In the genomic region with DNA sequence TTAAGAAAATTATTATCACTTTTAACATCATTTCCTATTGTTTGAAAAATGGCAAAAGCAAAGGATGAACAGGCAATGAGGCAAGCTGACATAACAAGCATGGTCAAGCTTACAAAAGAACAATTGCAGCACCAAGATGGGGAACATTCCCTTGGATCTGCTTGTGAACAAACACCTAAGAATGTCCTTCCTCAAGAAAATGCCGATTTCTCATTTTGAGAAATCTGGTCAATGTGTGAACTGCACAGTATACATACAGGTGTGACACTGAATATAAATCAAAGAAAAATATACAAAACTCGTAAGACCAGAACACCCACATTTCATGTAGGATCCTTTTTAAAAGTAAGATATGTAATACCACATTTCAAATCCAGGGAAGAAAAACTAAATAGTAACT, we compare ENCODE assay signal across 14 cellular contexts. TPM values are rescaled to one million over a fixed set of nuclear protein-coding genes. Genes with fewer than 3 reads are reported as not detected.
DNase-seq lines count a peak whose midpoint lies in the region; ATAC-seq lines count a peak whose summit lies in the region.
"Had no signal": no experiment of that assay in that cellular context is flagged by ENCODE, and none has a peak within 500 bp of the region (broad histone marks: within the 10 kb centered on the region; RNA-seq: fewer than 3 reads in every experiment).

No MANE protein-coding gene starts in this region.

- no peak overlapping the region for H2AFZ ChIP-seq in GM23248

- H3K36me3 ChIP-seq in GM23248 (ENCODE audit: low read depth) (peaks cover 15% of the 10 kb centered on the region; the same call in 1 of the 2 replicates), adipocyte (ENCODE audit: control insufficient read depth, insufficient read depth, low read length, severe bottlenecking) (peaks cover 6% of the 10 kb centered on the region)
- no peaks in the 10 kb centered on the region for H3K36me3 ChIP-seq in naive thymus-derived CD4-positive, alpha-beta T cell (ENCODE audit: control insufficient read depth in 2 of 3, insufficient read depth in 3 of 3, low read length in 3 of 3)

- H3F3A ChIP-seq in GM23248 (ENCODE audit: insufficient read depth): peaks cover 22% of the 10 kb centered on the region

- H3K4me3 ChIP-seq in GM23248: no peak overlapping the region
- H3K4me3 ChIP-seq in adipocyte (ENCODE audit: low read length): peak overlapping the region; percentile 11
- H3K4me3 ChIP-seq in naive thymus-derived CD4-positive, alpha-beta T cell (ENCODE audit: low read length): no peak overlapping the region

- H3K27me3 Mint-ChIP-seq in naive thymus-derived CD4-positive, alpha-beta T cell: no peaks in the 10 kb centered on the region

- no peak overlapping the region for H3K4me3 Mint-ChIP-seq in naive thymus-derived CD4-positive, alpha-beta T cell
- H3K4me3 Mint-ChIP-seq: nephron progenitor cell had no signal

- no peak for ATAC-seq in naive thymus-derived CD4-positive, alpha-beta T cell
- no peak for ATAC-seq in GM21786 (IDR thresholded peaks at IDR 0.05; ENCODE audit: unreplicated experiment)

- H3K36me3 Mint-ChIP-seq in naive thymus-derived CD4-positive, alpha-beta T cell: peaks cover 0 to 26% (median 6%) of the 10 kb centered on the region in 5 donors

- POLR2A ChIA-PET in naive thymus-derived CD4-positive, alpha-beta T cell (lab: Charles Lee): no interaction called here

- no peaks in the 10 kb centered on the region for H3K9me3 Mint-ChIP-seq in naive thymus-derived CD4-positive, alpha-beta T cell
- H3K9me3 Mint-ChIP-seq: nephron progenitor cell had no signal

- in situ Hi-C loops in GM23248 (cut with MboI): no loop called here

- DNase-seq in GM23248: peak; percentile 34
- DNase-seq in adipocyte (ENCODE audit: low read depth): peak; percentile 54
- DNase-seq in fibroblast of gingiva (ENCODE audit: low read depth): peak; percentile 62
- DNase-seq in renal cortical epithelial cell (ENCODE audit: low read depth): peak; percentile 33
- DNase-seq in activated CD4-positive, alpha-beta T cell treated with anti-CD3 and anti-CD28 coated beads, Interleukin-2, amount 50 U/mL, for 48 hours: no peak
- DNase-seq in DMS79 (lab: John Stamatoyannopoulos, UW): no peak
- DNase-seq in naive thymus-derived CD4-positive, alpha-beta T cell: no peak
- DNase-seq: activated effector memory CD4-positive, alpha-beta T cell treated with anti-CD3 and anti-CD28 coated beads, Interleukin-2, amount 50 U/mL, for 16 hours; effector CD4-positive, alpha-beta T cell; NCI-H187; NCI-H510A treated with DMSO at 0.1 percent for 48 hours; nephron progenitor cell had no signal

- intact Hi-C loops in naive thymus-derived CD4-positive, alpha-beta T cell (cut with micrococcal nuclease): no loop called here

- H3K4me1 ChIP-seq in GM23248 (ENCODE audit: insufficient read depth): peaks cover 34% of the 10 kb centered on the region
- peaks cover 29% of the 10 kb centered on the region for H3K4me1 ChIP-seq in adipocyte (ENCODE audit: control insufficient read depth, insufficient read depth, low read length)
- no peaks in the 10 kb centered on the region for H3K4me1 ChIP-seq in naive thymus-derived CD4-positive, alpha-beta T cell (ENCODE audit: control insufficient read depth in 2 of 2, insufficient read depth in 2 of 2, low read length in 2 of 2)

- CTCF ChIA-PET in naive thymus-derived CD4-positive, alpha-beta T cell (lab: Charles Lee): no interaction called here

- H3K9ac ChIP-seq in GM23248 (peak overlapping the region; percentile 13; the same call in 1 of the 2 replicates), adipocyte (ENCODE audit: low read length) (no peak overlapping the region)

- no peak overlapping the region for H3K27ac Mint-ChIP-seq in naive thymus-derived CD4-positive, alpha-beta T cell
- H3K27ac Mint-ChIP-seq: nephron progenitor cell had no signal

- H3K27ac ChIP-seq in GM23248: peak overlapping the region; percentile 76
- no peak overlapping the region for H3K27ac ChIP-seq in naive thymus-derived CD4-positive, alpha-beta T cell (ENCODE audit: low read depth, low read length)
- H3K27ac ChIP-seq: VCaP had no signal

- WGBS in GM23248 (ENCODE audit: low coverage in 1 of 2, low lambda C conversion rate in 2 of 2, missing lambda C conversion rate in 2 of 2), 2 experiments: 93 to 96% methylated on average over 2 of the region's 2 CpGs

- peaks cover 82% of the 10 kb centered on the region for H3K79me2 ChIP-seq in GM23248 (ENCODE audit: insufficient read depth)

- H3K9me3 ChIP-seq in GM23248 (ENCODE audit: low read depth): no peaks in the 10 kb centered on the region
- no peaks in the 10 kb centered on the region for H3K9me3 ChIP-seq in adipocyte (ENCODE audit: control insufficient read depth, low read length)
- no peaks in the 10 kb centered on the region for H3K9me3 ChIP-seq in naive thymus-derived CD4-positive, alpha-beta T cell (ENCODE audit: control insufficient read depth in 2 of 3, low read length in 3 of 3)

- no peaks in the 10 kb centered on the region for H3K27me3 ChIP-seq in GM23248 (replicated peaks; ENCODE audit: insufficient read depth)
- H3K27me3 ChIP-seq in adipocyte (replicated peaks; ENCODE audit: control insufficient read depth, insufficient read depth, low read length): no peaks in the 10 kb centered on the region
- no peaks in the 10 kb centered on the region for H3K27me3 ChIP-seq in naive thymus-derived CD4-positive, alpha-beta T cell (ENCODE audit: control insufficient read depth in 2 of 2, insufficient read depth in 2 of 2, low read length in 2 of 2)

- no peaks in the 10 kb centered on the region for H3K4me1 Mint-ChIP-seq in naive thymus-derived CD4-positive, alpha-beta T cell
- H3K4me1 Mint-ChIP-seq: nephron progenitor cell had no signal

- peak overlapping the region; percentile 30 for H3K4me2 ChIP-seq in GM23248 (ENCODE audit: unreplicated experiment)

- no peaks in the 10 kb centered on the region for H4K20me1 ChIP-seq in GM23248 (ENCODE audit: insufficient read depth)

- no peaks in the 10 kb centered on the region for H3K9me2 ChIP-seq in GM23248 (ENCODE audit: insufficient read depth)

RNA-seq across cellular contexts. Expression of gene LRRFIP2, which starts 58.9 kb away (rescaled TPM):
- total RNA-seq in GM23248 (2014; rRNA removed; shearing (Covaris generic)): 77.7 and 83.8 TPM in 2 replicates
- 73.1 and 77.6 TPM in 2 replicates for polyA plus RNA-seq in GM23248 (2016; fragmentation: Nextera tagmentation; extraction: Ambion mirVana)
- 76.9 and 104 TPM in 2 replicates for total RNA-seq in renal cortical epithelial cell
- 10 to 100 TPM; 25.8 to 87.5 (median 29.7) TPM for total RNA-seq in naive thymus-derived CD4-positive, alpha-beta T cell
- polyA plus RNA-seq in naive thymus-derived CD4-positive, alpha-beta T cell: 10 to 100 TPM; 14.0 to 15.3 TPM

Comparison
In these comparisons a context has a peak if more than half of its experiments do, and no peak if none do; other contexts are left out.
1. DNase-seq: peak in GM23248 (single experiment), adipocyte (single experiment), fibroblast of gingiva (single experiment) and renal cortical epithelial cell (single experiment); none in activated CD4-positive, alpha-beta T cell treated with anti-CD3 and anti-CD28 coated beads, Interleukin-2, amount 50 U/mL, for 48 hours (0 of 2), DMS79 (single experiment) and naive thymus-derived CD4-positive, alpha-beta T cell (0 of 9).